ENCODE assay signal across 34 cellular contexts in the genomic region with DNA sequence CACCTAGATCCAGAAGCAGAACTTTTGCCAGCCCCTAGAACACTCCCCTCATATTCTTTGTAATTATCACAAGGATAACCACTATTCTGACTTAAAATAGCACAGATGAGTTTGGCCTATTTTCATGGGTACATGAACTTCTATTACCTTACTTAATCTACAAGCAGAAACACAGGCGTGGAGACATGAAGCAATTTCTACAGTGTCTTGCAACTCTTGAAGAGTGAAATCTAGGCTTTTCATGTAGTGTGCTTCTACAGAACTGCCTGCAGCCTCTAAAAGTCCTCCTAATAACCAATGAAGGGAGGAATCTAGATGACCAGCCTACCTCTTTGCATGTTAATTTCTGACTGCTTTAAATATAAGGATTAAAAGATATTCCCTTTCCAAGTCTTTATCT.
"Had no signal": no experiment of that assay in that cellular context is flagged by ENCODE, and none has a peak within 500 bp of the region (broad histone marks: within the 10 kb centered on the region; RNA-seq: fewer than 3 reads in every experiment).

No MANE protein-coding gene starts in this region.

- H3K9me3 ChIP-seq: MG63 had no signal

- DNase-seq: Karpas-422, Kasumi-1, MG63, MM.1S, MV-4-11, NCI-H1048, NCI-H1092, NCI-H1092 treated with DMSO at 0.1 percent for 48 hours, NCI-H1105, NCI-H1105 treated with DMSO at 0.1 percent for 48 hours, NCI-H1417, NCI-H1417 treated with DMSO at 0.1 percent for 48 hours, NCI-H1436, NCI-H1436 treated with DMSO at 0.1 percent for 48 hours, NCI-H146, NCI-H1694, NCI-H1694 treated with DMSO at 0.1 percent for 48 hours, NCI-H187, NCI-H187 treated with DMSO at 0.1 percent for 48 hours, NCI-H1930, NCI-H2029, NCI-H2029 treated with DMSO at 0.1 percent for 48 hours, NCI-H2081, NCI-H2081 treated with DMSO at 0.1 percent for 48 hours, NCI-H2107, NCI-H2171, NCI-H2171 treated with DMSO at 0.1 percent for 48 hours, NCI-H2227 treated with DMSO at 0.1 percent for 48 hours, NCI-H226, NCI-H345, NCI-H446, NCI-H446 treated with DMSO at 0.1 percent for 48 hours, NCI-H510A, NCI-H510A treated with DMSO at 0.1 percent for 48 hours had no signal

- H3K4me3 ChIP-seq: MG63 had no signal

- H3K27me3 ChIP-seq: MG63 had no signal

- H3K36me3 ChIP-seq: MG63 had no signal
